8 cellular contexts compared by ENCODE assay signal in genomic region chr17:30832438-30832790, GRCh38. TPM values are rescaled to one million over a fixed set of nuclear protein-coding genes. Genes with fewer than 3 reads are reported as not detected.
DNase-seq lines count a peak whose midpoint lies in the region; ATAC-seq, FAIRE-seq and TF ChIP-seq lines count a peak whose summit lies in the region.

No MANE protein-coding gene starts in this region.

- TF ChIP-seq EP300 in GM12878 (IDR thresholded peaks at IDR 0.05; ENCODE audit: borderline replicate concordance in 1 of 2, control insufficient read depth in 1 of 2, low read depth in 2 of 2, low read length in 2 of 2) = no peak

- intact Hi-C loops in GM12878 (cut with micrococcal nuclease; ENCODE audit: unreplicated experiment) (no loop called here), body of pancreas (cut with DNase I) (no loop called here)

- H3K4me1 ChIP-seq in GM12878 (ENCODE audit: control insufficient read depth, insufficient read depth, low read length) (peaks cover 4% of the 10 kb centered on the region; the same call in 1 of the 2 replicates), mesodermal cell (ENCODE audit: control insufficient read depth, insufficient read depth, low read length, poor library complexity, severe bottlenecking) (peaks cover 6% of the 10 kb centered on the region), body of pancreas (peaks cover 12% of the 10 kb centered on the region)

- H3K27me3 ChIP-seq in GM12878 (replicated peaks in 1 of 2; ENCODE audit: control insufficient read depth in 2 of 2, insufficient read depth in 2 of 2, low read length in 1 of 2) (no peaks in the 10 kb centered on the region), body of pancreas (no peaks in the 10 kb centered on the region)

- under 1% methylated on average over 11 of the region's 11 CpGs for WGBS in GM12878 (ENCODE audit: insufficient coverage, insufficient replicate concordance, low lambda C conversion rate, missing lambda C conversion rate)
- WGBS in mesodermal cell (ENCODE audit: insufficient coverage in 2 of 2), 2 experiments = 1 to 2% methylated on average over 11 of the region's 11 CpGs
- WGBS in body of pancreas, 2 donors = 1 to 2% methylated on average over 11 of the region's 11 CpGs

- TF ChIP-seq CTCF in 22Rv1 (IDR thresholded peaks at IDR 0.05) = no peak
- TF ChIP-seq CTCF in GM12878 (IDR thresholded peaks at IDR 0.05 in 2 of 3, conservative IDR thresholded peaks at IDR 0.05 in 1 of 3; ENCODE audit: control insufficient read depth in 2 of 3, extremely low read depth in 1 of 3, insufficient read depth in 1 of 3, low read depth in 3 of 3, low read length in 3 of 3) = no peak
- no peak for TF ChIP-seq CTCF in body of pancreas (IDR thresholded peaks at IDR 0.05)

- RAD21 ChIA-PET in GM12878 (lab: Charles Lee; ENCODE audit: unreplicated experiment) = no interaction called here

- peak overlapping the region; percentile 97 for H2AFZ ChIP-seq in GM12878 (ENCODE audit: control insufficient read depth, low read depth, low read length)

- H3K9ac ChIP-seq in GM12878 (ENCODE audit: control insufficient read depth, insufficient read depth, low read length) = peak overlapping the region; percentile 97

- FAIRE-seq in GM12878 (lab: Jason Lieb, UNC) = no peak

- peak; percentile 14 for ATAC-seq in HG02763 (IDR thresholded peaks at IDR 0.05; ENCODE audit: unreplicated experiment)
- peak; percentile 16 for ATAC-seq in GM12878
- ATAC-seq in body of pancreas = no peak
- ATAC-seq in GM18868 (IDR thresholded peaks at IDR 0.05; ENCODE audit: unreplicated experiment) = no peak

- H3K36me3 ChIP-seq in GM12878 (ENCODE audit: control insufficient read depth in 2 of 2, insufficient read depth in 2 of 2, low read length in 1 of 2) (no peaks in the 10 kb centered on the region), mesodermal cell (ENCODE audit: control insufficient read depth, insufficient read depth, low read length) (peaks cover 23% of the 10 kb centered on the region), body of pancreas (replicated peaks in 1 of 2; ENCODE audit: insufficient read depth in 1 of 2, low read depth in 2 of 2) (no peaks in the 10 kb centered on the region)

- SMC1A ChIA-PET in GM12878 (lab: Charles Lee; ENCODE audit: uncharacterized antibody, unreplicated experiment) = interaction anchor here (1.2 to 3.6 kb wide), 3 partner anchors 8 to 23 kb away, joined by 3 to 14 read pairs (median 7); partner anchors contain the start of gene CRLF3

- H3K4me3 ChIP-seq in GM12878 (peak overlapping the region; percentile 98), mesodermal cell (ENCODE audit: extremely low read depth, insufficient read depth, low read length, poor library complexity, severe bottlenecking) (peak overlapping the region; percentile 83), body of pancreas (peak overlapping the region in 1 of 2 donors; percentile 66)

- DNase-seq in GM12878 (ENCODE audit: low read depth, low spot score) (no peak), T-helper 9 cell (no peak), body of pancreas (no peak)
- DNase-seq in activated effector memory CD4-positive, alpha-beta T cell treated with anti-CD3 and anti-CD28 coated beads, Interleukin-2, amount 50 U/mL, for 16 hours = no peak

- TF ChIP-seq RAD21 in GM12878 (IDR thresholded peaks at IDR 0.05; ENCODE audit: insufficient read depth, low read depth, low read length) = no peak

- H3K79me2 ChIP-seq in GM12878 (ENCODE audit: control insufficient read depth, insufficient read depth, low read length) = peaks cover 35% of the 10 kb centered on the region

- peak overlapping the region; percentile 92 for H3K4me2 ChIP-seq in GM12878 (ENCODE audit: control insufficient read depth, insufficient read depth)

- no peaks in the 10 kb centered on the region for H3K9me3 ChIP-seq in GM12878 (replicated peaks; ENCODE audit: control insufficient read depth, insufficient read depth, low read length)
- H3K9me3 ChIP-seq in mesodermal cell (ENCODE audit: control insufficient read depth, low read length) = no peaks in the 10 kb centered on the region
- H3K9me3 ChIP-seq in body of pancreas = no peaks in the 10 kb centered on the region

- TF ChIP-seq POLR2A in GM12878 (IDR thresholded peaks at IDR 0.05; ENCODE audit: low read depth, low read length) (no peak), body of pancreas (IDR thresholded peaks at IDR 0.05) (no peak)

- no peaks in the 10 kb centered on the region for H4K20me1 ChIP-seq in GM12878 (ENCODE audit: control insufficient read depth, insufficient read depth)

- POLR2A ChIA-PET in GM12878 (lab: Charles Lee) = interaction anchor here (0.5 kb wide), 1 partner anchor 552 kb away, joined by 4 read pairs; no protein-coding TSS in a partner anchor

- CTCF ChIA-PET in GM12878 (lab: Yijun Ruan, JAX) = interaction anchor here (0.9 to 2.8 kb wide), 2 partner anchors 8 to 10 kb away, joined by 4 to 12 read pairs; no protein-coding TSS in a partner anchor

- H3K27ac ChIP-seq in 22Rv1 = peak overlapping the region; percentile 82
- H3K27ac ChIP-seq in GM12878 (ENCODE audit: control insufficient read depth, insufficient read depth) = peak overlapping the region; percentile 92
- peak overlapping the region; percentile 76 for H3K27ac ChIP-seq in mesodermal cell (ENCODE audit: low read depth, low read length, severe bottlenecking)
- H3K27ac ChIP-seq in body of pancreas = peak overlapping the region in 1 of 4 donors; percentile 44

- in situ Hi-C loops in GM12878 (cut with MboI) = no loop called here

- BruUV-seq in GM12878 (replicated peaks; lab: Mats Ljungman, UMichigan) = no TSS peak

TF ChIP-seq in GM12878, 131 proteins besides CTCF, POLR2A, EP300 and RAD21:
- TF ChIP-seq, protein P1, sequence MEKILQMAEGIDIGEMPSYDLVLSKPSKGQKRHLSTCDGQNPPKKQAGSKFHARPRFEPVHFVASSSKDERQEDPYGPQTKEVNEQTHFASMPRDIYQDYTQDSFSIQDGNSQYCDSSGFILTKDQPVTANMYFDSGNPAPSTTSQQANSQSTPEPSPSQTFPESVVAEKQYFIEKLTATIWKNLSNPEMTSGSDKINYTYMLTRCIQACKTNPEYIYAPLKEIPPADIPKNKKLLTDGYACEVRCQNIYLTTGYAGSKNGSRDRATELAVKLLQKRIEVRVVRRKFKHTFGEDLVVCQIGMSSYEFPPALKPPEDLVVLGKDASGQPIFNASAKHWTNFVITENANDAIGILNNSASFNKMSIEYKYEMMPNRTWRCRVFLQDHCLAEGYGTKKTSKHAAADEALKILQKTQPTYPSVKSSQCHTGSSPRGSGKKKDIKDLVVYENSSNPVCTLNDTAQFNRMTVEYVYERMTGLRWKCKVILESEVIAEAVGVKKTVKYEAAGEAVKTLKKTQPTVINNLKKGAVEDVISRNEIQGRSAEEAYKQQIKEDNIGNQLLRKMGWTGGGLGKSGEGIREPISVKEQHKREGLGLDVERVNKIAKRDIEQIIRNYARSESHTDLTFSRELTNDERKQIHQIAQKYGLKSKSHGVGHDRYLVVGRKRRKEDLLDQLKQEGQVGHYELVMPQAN (conservative IDR thresholded peaks at IDR 0.05) = no peak
- 0 out of 2 replicates have a peak, but pooled peaks have one; percentile 31 for TF ChIP-seq SMAD5 (IDR thresholded peaks at IDR 0.05; ENCODE audit: low read depth)

RNA-seq across cellular contexts. Expression of gene ATAD5, which starts 0.6 kb away (rescaled TPM):
- total RNA-seq in GM12878 (2013; cell fraction: nucleolus; rRNA removed) = 46.9 and 50.4 TPM in 2 replicates
- total RNA-seq in GM12878 (2014; rRNA removed) = 12.8 and 14.1 TPM in 2 replicates
- 16.2 and 17.2 TPM in 2 replicates for total RNA-seq in GM12878 (2014; rRNA removed; fragmentation: Illumina TruSeq; extraction: Trizol)
- total RNA-seq in GM12878 (2021) = 16.0 and 18.0 TPM in 2 replicates
- 2.0 TPM for polyA plus RNA-seq in GM12878 (2011; ENCODE audit: low read depth)
- polyA plus RNA-seq in GM12878 (2011; rRNA removed) = 12.4 and 24.6 TPM in 2 replicates
- 3.4 and 3.5 TPM in 2 replicates for polyA plus RNA-seq in GM12878 (2011; cell fraction: cytosol; rRNA removed)
- polyA plus RNA-seq in GM12878 (2011; cell fraction: nucleus; rRNA removed) = 14.2 and 14.6 TPM in 2 replicates
- 3.7 and 5.9 TPM in 2 replicates for polyA plus RNA-seq in GM12878 (2012)
- 13.6 and 16.6 TPM in 2 replicates for polyA plus RNA-seq in GM12878 (2014; fragmentation: Illumina TruSeq; extraction: Trizol)
- polyA plus RNA-seq in GM12878 (2014; fragmentation: Nextera tagmentation; extraction: Ambion mirVana) = 1 to 10 TPM; 3.8 to 4.1 TPM
- polyA plus RNA-seq in GM12878 (2014; rRNA removed) = 7.3 and 10.3 TPM in 2 replicates
- polyA plus RNA-seq in GM12878 (2016; fragmentation: Nextera tagmentation; extraction: Ambion mirVana) = 10 to 100 TPM; 18.2 to 19.7 TPM
- 7.2 and 8.2 TPM in 2 replicates for polyA minus RNA-seq in GM12878 (2011; rRNA and poly(A)+ RNA removed)
- 8.0 and 9.3 TPM in 2 replicates for polyA minus RNA-seq in GM12878 (2011; cell fraction: cytosol; rRNA and poly(A)+ RNA removed)
- 15.5 and 23.7 TPM in 2 replicates for polyA minus RNA-seq in GM12878 (2011; cell fraction: nucleus; rRNA and poly(A)+ RNA removed)
- polyA plus RNA-seq in mesodermal cell (2013, experiment 1 of 2) = 8.8 TPM
- 10.6 TPM for polyA plus RNA-seq in mesodermal cell (2013, experiment 2 of 2)
- 1 to 10 TPM; 1.0 to 1.6 TPM for total RNA-seq in body of pancreas

RNA-seq across cellular contexts. Expression of gene CRLF3, which starts 7.9 kb away (rescaled TPM):
- total RNA-seq in GM12878 (2013; cell fraction: nucleolus; rRNA removed) = 22.1 and 23.7 TPM in 2 replicates
- 26.1 and 29.2 TPM in 2 replicates for total RNA-seq in GM12878 (2014; rRNA removed)
- 28.7 and 30.5 TPM in 2 replicates for total RNA-seq in GM12878 (2014; rRNA removed; fragmentation: Illumina TruSeq; extraction: Trizol)
- total RNA-seq in GM12878 (2021) = 22.0 and 23.4 TPM in 2 replicates
- 14.9 TPM for polyA plus RNA-seq in GM12878 (2011; ENCODE audit: low read depth)
- polyA plus RNA-seq in GM12878 (2011; rRNA removed) = 39.2 and 54.3 TPM in 2 replicates
- 18.6 and 23.6 TPM in 2 replicates for polyA plus RNA-seq in GM12878 (2011; cell fraction: cytosol; rRNA removed)
- polyA plus RNA-seq in GM12878 (2011; cell fraction: nucleus; rRNA removed) = 7.6 and 10.3 TPM in 2 replicates
- polyA plus RNA-seq in GM12878 (2012) = 13.1 and 17.3 TPM in 2 replicates
- polyA plus RNA-seq in GM12878 (2014; fragmentation: Illumina TruSeq; extraction: Trizol) = 27.3 and 38.7 TPM in 2 replicates
- polyA plus RNA-seq in GM12878 (2014; fragmentation: Nextera tagmentation; extraction: Ambion mirVana) = 10 to 100 TPM; 10.0 to 11.9 TPM
- polyA plus RNA-seq in GM12878 (2014; rRNA removed) = 18.9 and 21.7 TPM in 2 replicates
- 10 to 100 TPM; 27.4 to 30.0 TPM for polyA plus RNA-seq in GM12878 (2016; fragmentation: Nextera tagmentation; extraction: Ambion mirVana)
- polyA minus RNA-seq in GM12878 (2011; rRNA and poly(A)+ RNA removed) = 25.8 and 35.8 TPM in 2 replicates
- 14.2 and 16.0 TPM in 2 replicates for polyA minus RNA-seq in GM12878 (2011; cell fraction: cytosol; rRNA and poly(A)+ RNA removed)
- polyA minus RNA-seq in GM12878 (2011; cell fraction: nucleus; rRNA and poly(A)+ RNA removed) = 4.4 and 5.6 TPM in 2 replicates
- 11.2 TPM for polyA plus RNA-seq in mesodermal cell (2013, experiment 1 of 2)
- polyA plus RNA-seq in mesodermal cell (2013, experiment 2 of 2) = 11.6 TPM
- 1 to 10 TPM; 2.6 to 5.2 TPM for total RNA-seq in body of pancreas

Comparison
In these comparisons a context has a peak if more than half of its experiments do, and no peak if none do; other contexts are left out.
1. ATAC-seq: peak in HG02763 (single experiment) and GM12878 (single experiment); none in body of pancreas (single experiment) and GM18868 (single experiment).
2. RNA of gene ATAD5, which starts 0.6 kb away (total RNA-seq): 12.8 to 50.4 TPM in GM12878; 1.0 to 1.6 TPM in body of pancreas; every median in the first group is over 4 times any median in the second.